ENCODE assay signal across 9 cellular contexts in the genomic region with DNA sequence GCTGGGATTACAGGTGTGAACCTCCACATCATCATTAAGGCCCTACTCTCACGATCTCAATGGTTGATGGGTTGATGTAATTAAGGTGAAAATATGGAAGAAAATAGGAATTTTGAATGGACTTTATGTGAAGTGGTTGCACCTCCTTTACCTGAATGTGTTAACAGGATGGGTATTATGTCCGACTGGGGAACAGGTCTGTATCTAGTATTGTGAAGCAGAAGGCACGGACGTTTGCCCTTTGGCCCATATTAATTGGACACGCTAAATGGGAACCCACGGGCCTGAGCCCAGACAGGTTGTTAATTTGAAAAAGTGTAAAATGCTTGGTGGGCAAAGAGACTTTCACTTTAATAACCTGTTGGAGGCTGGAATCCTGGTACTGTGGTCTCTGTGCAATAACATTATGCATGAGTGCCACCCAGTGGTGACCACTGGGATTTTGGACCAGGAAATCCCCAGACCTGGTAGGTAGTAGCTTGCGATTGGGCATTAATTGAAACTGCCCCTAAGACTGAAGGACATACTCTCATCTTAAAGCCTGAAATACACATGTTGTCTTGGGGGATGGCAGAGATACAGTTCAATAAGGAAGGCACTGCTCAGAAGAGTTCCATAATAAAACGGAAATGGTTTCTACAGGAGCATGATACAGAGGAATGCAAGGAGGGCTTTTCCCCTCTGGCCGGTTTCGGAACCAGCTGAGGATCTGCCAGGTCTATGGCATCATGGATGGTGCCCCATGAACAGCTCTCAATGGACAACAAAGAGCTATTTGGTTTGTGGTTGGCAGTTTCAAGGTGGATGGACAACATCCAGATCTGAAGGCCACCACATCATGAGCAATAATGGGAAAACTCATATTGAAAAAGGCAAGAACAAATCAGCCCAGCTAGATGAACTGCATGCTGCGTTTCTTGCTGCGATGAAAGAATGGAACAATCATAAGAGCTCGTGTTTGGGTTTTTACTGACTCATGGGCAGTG. TPM values are rescaled to one million over a fixed set of nuclear protein-coding genes. Genes with fewer than 3 reads are reported as not detected.
DNase-seq lines count a peak whose midpoint lies in the region; ATAC-seq and TF ChIP-seq lines count a peak whose summit lies in the region.
"Had no signal": no experiment of that assay in that cellular context is flagged by ENCODE, and none has a peak within 500 bp of the region (broad histone marks: within the 10 kb centered on the region; RNA-seq: fewer than 3 reads in every experiment).

No MANE protein-coding gene starts in this region.

- 34% methylated on average over 13 of the region's 13 CpGs for WGBS in right cardiac atrium

- H3K27me3 ChIP-seq in right cardiac atrium (ENCODE audit: control insufficient read depth, insufficient read depth) = no peaks in the 10 kb centered on the region
- H3K27me3 ChIP-seq in gastrocnemius medialis = no peaks in the 10 kb centered on the region

- DNase-seq in CD14-positive monocyte (ENCODE audit: low spot score) (peak; percentile 74), NCI-H1417 treated with DMSO at 0.1 percent for 48 hours (lab: John Stamatoyannopoulos, UW) (peak; percentile 35), T-helper 9 cell (peak; percentile 68), anterior cingulate cortex (lab: John Stamatoyannopoulos, UW) (peak in 52 of 58 donors; percentile 14 to 85 (median 52)), right cardiac atrium (peak; percentile 73 to 91 (median 85)), gastrocnemius medialis (peak; percentile 49 to 72)

- H3K9me3 ChIP-seq in right cardiac atrium (ENCODE audit: control insufficient read depth, low read length) = no peaks in the 10 kb centered on the region
- no peaks in the 10 kb centered on the region for H3K9me3 ChIP-seq in gastrocnemius medialis

- intact Hi-C loops in CD14-positive monocyte (cut with micrococcal nuclease) = loop anchor here in 1 of 2 donors (2.0 kb wide), 2 partner anchors 24 to 74 kb away; no protein-coding TSS in a partner anchor
- intact Hi-C loops in right cardiac atrium (cut with DNase I) = loop anchor here (2.0 to 10.0 kb wide), 3 partner anchors 66 to 74 kb away; no protein-coding TSS in a partner anchor
- intact Hi-C loops in gastrocnemius medialis (cut with DNase I; ENCODE audit: low total_unique reads) = loop anchor here (1.0 to 10.0 kb wide), 4 partner anchors 26 to 656 kb away; partner anchors contain the start of gene IPPK

- H3K27ac ChIP-seq in right cardiac atrium (ENCODE audit: low read length) = no peak overlapping the region
- H3K27ac ChIP-seq in gastrocnemius medialis = no peak overlapping the region

- TF ChIP-seq CTCF in CD14-positive monocyte (IDR thresholded peaks at IDR 0.05) (peak; percentile 89), gastrocnemius medialis (IDR thresholded peaks at IDR 0.05 in 4 of 5, conservative IDR thresholded peaks at IDR 0.05 in 1 of 5) (peak; percentile 78 to 88 (median 85))

- in situ Hi-C loops in gastrocnemius medialis (cut with MboI; ENCODE audit: low sequenced_read_pairs in 4 of 4) = loop anchor here (5.0 to 25.0 kb wide), 4 partner anchors 69 to 654 kb away; partner anchors contain the start of genes CENPP (in 1 of the 4) and NOL8 (in 1 of the 4)

- H3K27me3 Mint-ChIP-seq in CD14-positive monocyte (ENCODE audit: low read depth in 3 of 3) = peaks cover 0 to 6% (median 2%) of the 10 kb centered on the region in 3 donors

- H3K4me3 ChIP-seq in right cardiac atrium (ENCODE audit: low read length) = no peak overlapping the region
- no peak overlapping the region for H3K4me3 ChIP-seq in gastrocnemius medialis

- H3K4me1 ChIP-seq in right cardiac atrium (ENCODE audit: control insufficient read depth, insufficient read depth, low read length) (no peaks in the 10 kb centered on the region), gastrocnemius medialis (no peaks in the 10 kb centered on the region)

- H3K27ac Mint-ChIP-seq in CD14-positive monocyte = peak overlapping the region in 2 of 7 donors; percentile 19 to 46
- H3K27ac Mint-ChIP-seq: IgD-negative memory B cell had no signal

- peaks cover 4% of the 10 kb centered on the region for H3K4me1 Mint-ChIP-seq in CD14-positive monocyte

- H3K36me3 ChIP-seq in gastrocnemius medialis = no peaks in the 10 kb centered on the region

- peak; percentile 49 for ATAC-seq in GM21367 (IDR thresholded peaks at IDR 0.05; ENCODE audit: unreplicated experiment)
- peak; percentile 93 to 94 for ATAC-seq in right cardiac atrium
- ATAC-seq in gastrocnemius medialis = peak; percentile 96 to 99
- no peak for ATAC-seq in HG02938 (IDR thresholded peaks at IDR 0.05; ENCODE audit: unreplicated experiment)

- no peaks in the 10 kb centered on the region for H3K36me3 Mint-ChIP-seq in CD14-positive monocyte
- H3K36me3 Mint-ChIP-seq: IgD-negative memory B cell had no signal

- no peak for TF ChIP-seq POLR2A in gastrocnemius medialis (IDR thresholded peaks at IDR 0.05)

- peaks cover 0 to 7% (median 4%) of the 10 kb centered on the region in 7 donors for H3K9me3 Mint-ChIP-seq in CD14-positive monocyte

- peak overlapping the region in 1 of 2 donors; percentile 15 for H3K4me3 Mint-ChIP-seq in CD14-positive monocyte

RNA-seq across cellular contexts. Expression of gene BICD2, which starts 26.2 kb away (rescaled TPM):
- 10 to 100 TPM; 13.8 to 25.6 TPM for polyA plus RNA-seq in CD14-positive monocyte
- total RNA-seq in right cardiac atrium = 10 to 100 TPM; 29.5 to 36.0 (median 33.8) TPM
- polyA plus RNA-seq in right cardiac atrium = 20.0 TPM
- 10 to 100 TPM; 21.5 to 54.6 (median 38.7) TPM for total RNA-seq in gastrocnemius medialis

Comparison
In these comparisons a context has a peak if more than half of its experiments do, and no peak if none do; other contexts are left out.
1. DNase-seq: peak in every context shown above with its lines; median percentile 85 in right cardiac atrium; 74 in CD14-positive monocyte; 68 in T-helper 9 cell; 60 in gastrocnemius medialis; 52 in anterior cingulate cortex; 35 in NCI-H1417 treated with DMSO at 0.1 percent for 48 hours.